In genomic region chr19:24033308-24033961, GRCh38 we compare ENCODE assay signal across 7 cellular contexts. TPM values are rescaled to one million over a fixed set of nuclear protein-coding genes. Genes with fewer than 3 reads are reported as not detected.
DNase-seq lines count a peak whose midpoint lies in the region; ATAC-seq and TF ChIP-seq lines count a peak whose summit lies in the region.

No MANE protein-coding gene starts in this region.

- H3K27ac ChIP-seq in WERI-Rb-1 (peak overlapping the region; percentile 96), mammary epithelial cell (ENCODE audit: insufficient read depth, low read depth, low read length) (peak overlapping the region; percentile 90), smooth muscle cell (ENCODE audit: low read depth) (peak overlapping the region; percentile 95)

- DNase-seq in NCI-H2107 (lab: John Stamatoyannopoulos, UW): peak; percentile 72
- DNase-seq in WERI-Rb-1: peak; percentile 93
- DNase-seq in mammary epithelial cell: peak; percentile 91
- peak; percentile 95 for DNase-seq in iPS-NIHi7 (ENCODE audit: extremely low spot score)
- DNase-seq in smooth muscle cell (lab: John Stamatoyannopoulos, UW; ENCODE audit: unreplicated experiment): peak; percentile 82

- ATAC-seq in GM18517 (IDR thresholded peaks at IDR 0.05; ENCODE audit: unreplicated experiment) (peak; percentile 87), HG03025 (IDR thresholded peaks at IDR 0.05; ENCODE audit: low FRiP score, unreplicated experiment) (peak; percentile 84)

- peaks cover 42% of the 10 kb centered on the region for H3K79me2 ChIP-seq in mammary epithelial cell (ENCODE audit: insufficient read depth, low read length)
- H3K79me2 ChIP-seq in smooth muscle cell (ENCODE audit: low read depth): peaks cover 41% of the 10 kb centered on the region

- H3F3A ChIP-seq in smooth muscle cell (ENCODE audit: low read depth): peaks cover 8% of the 10 kb centered on the region

- no peaks in the 10 kb centered on the region for H3K9me3 ChIP-seq in WERI-Rb-1 (ENCODE audit: severe bottlenecking)
- H3K9me3 ChIP-seq in mammary epithelial cell (replicated peaks; ENCODE audit: insufficient read depth, low read length): no peaks in the 10 kb centered on the region
- no peaks in the 10 kb centered on the region for H3K9me3 ChIP-seq in smooth muscle cell (replicated peaks; ENCODE audit: low read depth)

- H3K9ac ChIP-seq in mammary epithelial cell (ENCODE audit: insufficient read depth, low read length): peak overlapping the region; percentile 94
- peak overlapping the region; percentile 95 for H3K9ac ChIP-seq in smooth muscle cell (ENCODE audit: low read depth)

- BruUV-seq in mammary epithelial cell (replicated peaks; lab: Mats Ljungman, UMichigan): TSS peak; percentile 49

- peak overlapping the region; percentile 76 for H3K4me2 ChIP-seq in mammary epithelial cell (ENCODE audit: insufficient read depth, low read depth, low read length)
- H3K4me2 ChIP-seq in smooth muscle cell: peak overlapping the region; percentile 91

- WGBS in mammary epithelial cell (ENCODE audit: low coverage, missing lambda C conversion rate): 0% methylated on average over 8 of the region's 40 CpGs
- 1% methylated on average over 40 of the region's 40 CpGs for WGBS in smooth muscle cell (ENCODE audit: low lambda C conversion rate)

- H4K20me1 ChIP-seq in mammary epithelial cell (ENCODE audit: insufficient read depth, low read length) (no peaks in the 10 kb centered on the region), smooth muscle cell (ENCODE audit: low read depth) (peaks cover 40% of the 10 kb centered on the region)

- CTCF ChIA-PET in mammary epithelial cell (lab: Charles Lee; ENCODE audit: low non-redundant PET): interaction anchor here (0.7 kb wide), 1 partner anchor 335 kb away, joined by 3 read pairs; no protein-coding TSS in a partner anchor

- H3K4me3 ChIP-seq in WERI-Rb-1 (ENCODE audit: low read depth, low read length) (peak overlapping the region; percentile 84), mammary epithelial cell (replicated peaks in 1 of 3; ENCODE audit: insufficient read depth in 1 of 3, low read depth in 2 of 3, low read length in 3 of 3) (peak overlapping the region; percentile 78 to 88 (median 80)), smooth muscle cell (peak overlapping the region; percentile 87)

- H3K27me3 ChIP-seq in WERI-Rb-1 (ENCODE audit: insufficient read depth, low read depth, severe bottlenecking): no peaks in the 10 kb centered on the region
- no peaks in the 10 kb centered on the region for H3K27me3 ChIP-seq in mammary epithelial cell (ENCODE audit: insufficient read depth, low read length)
- no peaks in the 10 kb centered on the region for H3K27me3 ChIP-seq in smooth muscle cell (ENCODE audit: low read depth)

- intact Hi-C loops in mammary epithelial cell (cut with micrococcal nuclease): loop anchor here (2.0 to 10.0 kb wide), 3 partner anchors 119 to 759 kb away; partner anchors contain the start of gene ZNF726

- H3K4me1 ChIP-seq in mammary epithelial cell (ENCODE audit: insufficient read depth, low read length) (peaks cover 8% of the 10 kb centered on the region), smooth muscle cell (ENCODE audit: low read depth) (peaks cover 15% of the 10 kb centered on the region)

- dilution Hi-C loops in mammary epithelial cell (cut with HindIII; ENCODE audit: low sequenced_read_pairs): no loop called here

- in situ Hi-C loops in mammary epithelial cell (cut with MboI; ENCODE audit: low sequenced_read_pairs in 2 of 2): no loop called here

- H3K36me3 ChIP-seq in WERI-Rb-1: peaks cover 44% of the 10 kb centered on the region
- H3K36me3 ChIP-seq in mammary epithelial cell (ENCODE audit: insufficient read depth, low read length): peaks cover 4% of the 10 kb centered on the region
- peaks cover 3% of the 10 kb centered on the region for H3K36me3 ChIP-seq in smooth muscle cell (ENCODE audit: low read depth)

- H2AFZ ChIP-seq in mammary epithelial cell (ENCODE audit: low read depth, low read length): peak overlapping the region; percentile 98
- H2AFZ ChIP-seq in smooth muscle cell (ENCODE audit: low read depth): peak overlapping the region; percentile 94

- TF ChIP-seq CTCF in WERI-Rb-1 (IDR thresholded peaks at IDR 0.05; ENCODE audit: low read depth, low read length) (peak; percentile 11; the same call in 1 of the 2 replicates), mammary epithelial cell (conservative IDR thresholded peaks at IDR 0.05 in 1 of 2, IDR thresholded peaks at IDR 0.05 in 1 of 2; ENCODE audit: extremely low read depth in 1 of 2, insufficient read depth in 1 of 2, low read depth in 1 of 2, low read length in 2 of 2) (no peak), smooth muscle cell (IDR thresholded peaks at IDR 0.05; ENCODE audit: borderline replicate concordance, insufficient read depth, poor library complexity, severe bottlenecking) (peak; percentile 5)

RNA-seq across cellular contexts. Expression of gene ZNF254, which starts 53.6 kb away (rescaled TPM):
- total RNA-seq in mammary epithelial cell: 10 to 100 TPM in 1 of 2 donors, 1 to 10 TPM in 1; 7.4 to 18.3 TPM
- 3.7 TPM for polyA plus RNA-seq in mammary epithelial cell
- 3.8 TPM for polyA minus RNA-seq in mammary epithelial cell
- 23.5 and 29.0 TPM in 2 replicates for total RNA-seq in smooth muscle cell
- polyA plus RNA-seq in smooth muscle cell: 4.4 and 4.6 TPM in 2 replicates

Comparison
In these comparisons a context has a peak if more than half of its experiments do, and no peak if none do; other contexts are left out.
1. Peak in every context shown above with its lines: DNase-seq, ATAC-seq, H3K4me3 ChIP-seq and H3K27ac ChIP-seq.
2. CTCF ChIP-seq: peak in WERI-Rb-1 (single experiment) and smooth muscle cell (single experiment); none in mammary epithelial cell (0 of 2).